ENCODE assay signal across 31 cellular contexts in genomic region chr11:13405220-13405619, GRCh38.
"Had no signal": no experiment of that assay in that cellular context is flagged by ENCODE, and none has a peak within 500 bp of the region (broad histone marks: within the 10 kb centered on the region; RNA-seq: fewer than 3 reads in every experiment).

No MANE protein-coding gene starts in this region.

- H3K36me3 ChIP-seq: ovary had no signal

- H3K4me1 Mint-ChIP-seq: natural killer cell; nephron; neural progenitor cell; stimulated activated memory B cell treated with anti-CD40 and anti-IgM and Interleukin-4, amounts not matched to agents 10 μg/mL and 1 μg/mL and 100 μg/mL, for 72 hours; stimulated activated naive CD8-positive, alpha-beta T cell treated with anti-CD3 and anti-CD28 coated beads, Interleukin-15, amount 100 ng/mL, for 72 hours had no signal

- H3K27ac ChIP-seq: neural progenitor cell, ovary, parathyroid adenoma, psoas muscle, right lobe of liver, sigmoid colon, spleen, suprapubic skin, testis, tibial artery, upper lobe of left lung, vagina had no signal

- H3K27me3 Mint-ChIP-seq: progenitor cell of endocrine pancreas; stimulated activated memory B cell treated with anti-CD40 and anti-IgM and Interleukin-4, amounts not matched to agents 10 μg/mL and 1 μg/mL and 100 μg/mL, for 72 hours; stimulated activated naive CD8-positive, alpha-beta T cell treated with anti-CD3 and anti-CD28 coated beads, Interleukin-15, amount 100 ng/mL, for 72 hours had no signal

- H3K4me1 ChIP-seq: neural progenitor cell, parathyroid adenoma, psoas muscle, right lobe of liver, sigmoid colon, spleen, suprapubic skin, testis, tibial artery, upper lobe of left lung, vagina had no signal

- H3K27ac Mint-ChIP-seq: natural killer cell; nephron; neural progenitor cell; progenitor cell of endocrine pancreas; stimulated activated memory B cell treated with anti-CD40 and anti-IgM and Interleukin-4, amounts not matched to agents 10 μg/mL and 1 μg/mL and 100 μg/mL, for 72 hours; stimulated activated naive CD8-positive, alpha-beta T cell treated with anti-CD3 and anti-CD28 coated beads, Interleukin-15, amount 100 ng/mL, for 72 hours had no signal

- H3K4me3 ChIP-seq: neural progenitor cell, ovary, psoas muscle, right lobe of liver, sigmoid colon, smooth muscle cell, spleen, suprapubic skin, testis, tibial artery, upper lobe of left lung, vagina had no signal

- DNase-seq: natural killer cell; occipital lobe; ovary; posterior cingulate gyrus; psoas muscle; right cardiac atrium; right lobe of liver; sigmoid colon; spleen; stimulated activated CD4-positive, alpha-beta T cell treated with anti-CD3 and anti-CD28 coated beads, Interleukin-12 subunit alpha, Interleukin-12 subunit beta, amount 100 ng/mL, for 4 hours; stimulated activated CD4-positive, alpha-beta T cell treated with anti-CD3 and anti-CD28 coated beads, Interleukin-1b, Interleukin-23, amount 100 ng/mL, for 48 hours; stimulated activated CD4-positive, alpha-beta T cell treated with anti-CD3 and anti-CD28 coated beads, Interleukin-4, amount 100 ng/mL, for 1 hour; stimulated activated CD4-positive, alpha-beta T cell treated with anti-CD3 and anti-CD28 coated beads, Interleukin-4, amount 100 ng/mL, for 4 hours; stimulated activated CD8-positive, alpha-beta memory T cell treated with anti-CD3 and anti-CD28 coated beads, Interleukin-4, amount 100 ng/mL, for 48 hours; stimulated activated naive CD4-positive, alpha-beta T cell; stimulated activated naive CD8-positive, alpha-beta T cell treated with anti-CD3 and anti-CD28 coated beads, Interleukin-15, amount 100 ng/mL, for 72 hours; stimulated activated naive CD8-positive, alpha-beta T cell treated with anti-CD3 and anti-CD28 coated beads, Interleukin-15, Interleukin-2, amounts not matched to agents 100 U/mL and 50 U/mL, for 24 hours; substantia nigra; testis; tibial artery; trophoblast cell; upper lobe of left lung had no signal

- ATAC-seq: natural killer cell; psoas muscle; right cardiac atrium; right lobe of liver; stimulated activated memory B cell treated with anti-CD40 and anti-IgM and Interleukin-4, amounts not matched to agents 10 μg/mL and 1 μg/mL and 100 μg/mL, for 72 hours; stimulated activated naive CD8-positive, alpha-beta T cell treated with anti-CD3 and anti-CD28 coated beads, Interleukin-15, amount 100 ng/mL, for 72 hours; stimulated activated naive CD8-positive, alpha-beta T cell treated with anti-CD3 and anti-CD28 coated beads, Interleukin-15, Interleukin-2, amounts not matched to agents 100 U/mL and 50 U/mL, for 24 hours had no signal

- H3K9me3 ChIP-seq: ovary, psoas muscle, right lobe of liver, sigmoid colon, spleen, suprapubic skin, testis, tibial artery, upper lobe of left lung, vagina had no signal

- FAIRE-seq: urothelium cell line had no signal

- H3K4me3 Mint-ChIP-seq: natural killer cell; nephron; neural progenitor cell; stimulated activated memory B cell treated with anti-CD40 and anti-IgM and Interleukin-4, amounts not matched to agents 10 μg/mL and 1 μg/mL and 100 μg/mL, for 72 hours; stimulated activated naive CD8-positive, alpha-beta T cell treated with anti-CD3 and anti-CD28 coated beads, Interleukin-15, amount 100 ng/mL, for 72 hours had no signal

- H3K27me3 ChIP-seq: neural progenitor cell, ovary, right lobe of liver, sigmoid colon, spleen, suprapubic skin, testis, tibial artery, upper lobe of left lung, vagina had no signal

- H3K9me3 Mint-ChIP-seq: natural killer cell had no signal

- H3K9ac ChIP-seq: neural progenitor cell, parathyroid adenoma had no signal
